Comparison of ENCODE assay signal across 20 cellular contexts in genomic region chr5:148967783-148968182, GRCh38.
DNase-seq lines count a peak whose midpoint lies in the region; ATAC-seq and TF ChIP-seq lines count a peak whose summit lies in the region.
"Had no signal": no experiment of that assay in that cellular context is flagged by ENCODE, and none has a peak within 500 bp of the region (broad histone marks: within the 10 kb centered on the region; RNA-seq: fewer than 3 reads in every experiment).

No MANE protein-coding gene starts in this region.

- H3K27me3 Mint-ChIP-seq in chondrocyte (ENCODE audit: low read depth) (no peaks in the 10 kb centered on the region), WTC11 (ENCODE audit: low read depth) (no peaks in the 10 kb centered on the region)
- H3K27me3 Mint-ChIP-seq: activated naive CD4-positive, alpha-beta T cell treated with anti-CD3 and anti-CD28 coated beads, Interleukin-2, amount 50 U/mL, for 24 hours had no signal

- in situ Hi-C loops in gastrocnemius medialis (cut with MboI; ENCODE audit: low sequenced_read_pairs in 4 of 4) = no loop called here

- H3K36me3 ChIP-seq in ACC112 (ENCODE audit: insufficient read depth, low read length) = no peaks in the 10 kb centered on the region
- H3K36me3 ChIP-seq in left lung = no peaks in the 10 kb centered on the region
- H3K36me3 ChIP-seq in gastrocnemius medialis = no peaks in the 10 kb centered on the region

- TF ChIP-seq POLR2A in gastrocnemius medialis (IDR thresholded peaks at IDR 0.05) = peak; percentile 28 to 32

- H3K27ac ChIP-seq in ACC112 (ENCODE audit: low read depth, low read length) (peak overlapping the region; percentile 94; the same call in 1 of the 2 replicates), left lung (peak overlapping the region in 1 of 2 donors; percentile 3), gastrocnemius medialis (peak overlapping the region; percentile 90 to 96 (median 93))

- H3K4me3 ChIP-seq in ACC112 (ENCODE audit: low read depth, low read length) (no peak overlapping the region), left lung (no peak overlapping the region), gastrocnemius medialis (no peak overlapping the region)
- H3K4me3 ChIP-seq: GM12878 had no signal

- H3K27me3 ChIP-seq in ACC112 (ENCODE audit: insufficient read depth, low read length) (no peaks in the 10 kb centered on the region), left lung (no peaks in the 10 kb centered on the region), gastrocnemius medialis (no peaks in the 10 kb centered on the region)

- POLR2A ChIA-PET in WTC11 (lab: Charles Lee) = no interaction called here

- no peaks in the 10 kb centered on the region for H3K79me2 ChIP-seq in ACC112 (ENCODE audit: control insufficient read depth, insufficient read depth, low read length, unreplicated experiment)

- H3K4me1 Mint-ChIP-seq in chondrocyte (ENCODE audit: low read depth) (peaks cover 71% of the 10 kb centered on the region), WTC11 (peaks cover 21% of the 10 kb centered on the region)
- H3K4me1 Mint-ChIP-seq: activated naive CD4-positive, alpha-beta T cell treated with anti-CD3 and anti-CD28 coated beads, Interleukin-2, amount 50 U/mL, for 24 hours had no signal

- ATAC-seq in left lung (peak; percentile 5), gastrocnemius medialis (no peak), GM21367 (IDR thresholded peaks at IDR 0.05; ENCODE audit: unreplicated experiment) (no peak), WTC11 (no peak), HG03521 (IDR thresholded peaks at IDR 0.05; ENCODE audit: unreplicated experiment) (no peak)
- ATAC-seq: activated CD4-positive, CD25-positive, alpha-beta regulatory T cell treated with anti-CD3 and anti-CD28 coated beads, Interleukin-2, amount 50 U/mL, for 24 hours; activated T-cell treated with anti-CD3 and anti-CD28 coated beads, Interleukin-2, amount 50 U/mL, for 72 hours; GM12878; sciatic nerve; stimulated activated naive CD8-positive, alpha-beta T cell treated with anti-CD3 and anti-CD28 coated beads, Interleukin-15, amount 100 ng/mL, for 72 hours had no signal

- H3K4me1 ChIP-seq in ACC112 (ENCODE audit: control insufficient read depth, insufficient read depth, low read length, unreplicated experiment) (peaks cover 67% of the 10 kb centered on the region), left lung (peaks cover 14 to 35% of the 10 kb centered on the region in 2 donors), gastrocnemius medialis (peaks cover 63 to 75% of the 10 kb centered on the region in 2 donors)

- intact Hi-C loops in left lung (cut with DNase I) (no loop called here), gastrocnemius medialis (cut with DNase I; ENCODE audit: low total_unique reads) (loop anchor here (2.0 to 5.0 kb wide), 3 partner anchors 31 to 210 kb away; no protein-coding TSS in a partner anchor)

- no peaks in the 10 kb centered on the region for H3K36me3 Mint-ChIP-seq in chondrocyte (ENCODE audit: low read depth)
- 0 out of 2 replicates have a peak, but pooled peaks cover 2% of the 10 kb centered on the region for H3K36me3 Mint-ChIP-seq in WTC11
- H3K36me3 Mint-ChIP-seq: activated naive CD4-positive, alpha-beta T cell treated with anti-CD3 and anti-CD28 coated beads, Interleukin-2, amount 50 U/mL, for 24 hours had no signal

- CTCF ChIA-PET in WTC11 (lab: Charles Lee) = interaction anchor here (0.6 to 8.4 kb wide), 4 partner anchors 9 to 237 kb away, joined by 3 to 74 read pairs (median 4); no protein-coding TSS in a partner anchor

- no peak for DNase-seq in chondrocyte (ENCODE audit: low spot score)
- no peak for DNase-seq in left lung
- DNase-seq in gastrocnemius medialis = peak in 1 of 2 donors; percentile 56
- DNase-seq in WTC11 (ENCODE audit: low spot score) = no peak
- no peak for DNase-seq in NCI-H2081 (lab: John Stamatoyannopoulos, UW)
- DNase-seq: activated CD8-positive, alpha-beta memory T cell treated with anti-CD3 and anti-CD28 coated beads for 24 hours; activated T-cell treated with anti-CD3 and anti-CD28 coated beads, Interleukin-2, amount 50 U/mL, for 72 hours; HCEC 1CT; NCI-H1436; nucleus accumbens; stimulated activated CD4-positive, alpha-beta T cell treated with anti-CD3 and anti-CD28 coated beads, Interleukin-2, amount 100 ng/mL, for 48 hours; stimulated activated naive CD8-positive, alpha-beta T cell treated with anti-CD3 and anti-CD28 coated beads, Interleukin-15, amount 100 ng/mL, for 72 hours; T1000 had no signal

- H3K27ac Mint-ChIP-seq in chondrocyte (ENCODE audit: unreplicated experiment) = peak overlapping the region; percentile 43
- H3K27ac Mint-ChIP-seq in WTC11 = no peak overlapping the region
- H3K27ac Mint-ChIP-seq: activated naive CD4-positive, alpha-beta T cell treated with anti-CD3 and anti-CD28 coated beads, Interleukin-2, amount 50 U/mL, for 24 hours; activated T-cell treated with anti-CD3 and anti-CD28 coated beads, Interleukin-2, amount 50 U/mL, for 72 hours; stimulated activated naive CD8-positive, alpha-beta T cell treated with anti-CD3 and anti-CD28 coated beads, Interleukin-15, amount 100 ng/mL, for 72 hours had no signal

- H3K4me3 Mint-ChIP-seq in chondrocyte (ENCODE audit: unreplicated experiment) = no peak overlapping the region
- H3K4me3 Mint-ChIP-seq in WTC11 = no peak overlapping the region
- H3K4me3 Mint-ChIP-seq: activated naive CD4-positive, alpha-beta T cell treated with anti-CD3 and anti-CD28 coated beads, Interleukin-2, amount 50 U/mL, for 24 hours; activated T-cell treated with anti-CD3 and anti-CD28 coated beads, Interleukin-2, amount 50 U/mL, for 72 hours; stimulated activated naive CD8-positive, alpha-beta T cell treated with anti-CD3 and anti-CD28 coated beads, Interleukin-15, amount 100 ng/mL, for 72 hours had no signal

- TF ChIP-seq CTCF in chondrocyte (IDR thresholded peaks at IDR 0.05) = no peak
- TF ChIP-seq CTCF in left lung (IDR thresholded peaks at IDR 0.05) = no peak
- TF ChIP-seq CTCF in gastrocnemius medialis (IDR thresholded peaks at IDR 0.05 in 4 of 5, conservative IDR thresholded peaks at IDR 0.05 in 1 of 5) = no peak
- TF ChIP-seq CTCF in WTC11 (IDR thresholded peaks at IDR 0.05) = no peak

- H2AFZ ChIP-seq in ACC112 (ENCODE audit: low read length, unreplicated experiment) = peak overlapping the region; percentile 9

- H3K9me3 Mint-ChIP-seq in chondrocyte (ENCODE audit: low read depth) (no peaks in the 10 kb centered on the region), WTC11 (peaks cover 6% of the 10 kb centered on the region)
- H3K9me3 Mint-ChIP-seq: activated naive CD4-positive, alpha-beta T cell treated with anti-CD3 and anti-CD28 coated beads, Interleukin-2, amount 50 U/mL, for 24 hours; activated T-cell treated with anti-CD3 and anti-CD28 coated beads, Interleukin-2, amount 50 U/mL, for 72 hours had no signal

- no peaks in the 10 kb centered on the region for H3K9me3 ChIP-seq in left lung
- H3K9me3 ChIP-seq in gastrocnemius medialis = no peaks in the 10 kb centered on the region

TF ChIP-seq in WTC11, 78 proteins besides CTCF, POLR2A, EP300 and RAD21 (continues in another document):
- TF ChIP-seq JAZF1 (CRISPR knock-in tag; IDR thresholded peaks at IDR 0.05) (no peak), RORB (CRISPR knock-in tag; IDR thresholded peaks at IDR 0.05) (no peak), CREM (CRISPR knock-in tag; IDR thresholded peaks at IDR 0.05) (no peak), PRRX2 (CRISPR knock-in tag; IDR thresholded peaks at IDR 0.05) (no peak), ZSCAN18 (CRISPR knock-in tag; IDR thresholded peaks at IDR 0.05) (no peak), KAT7 (CRISPR knock-in tag; IDR thresholded peaks at IDR 0.05; ENCODE audit: borderline replicate concordance) (no peak)
- TF ChIP-seq, protein P1, sequence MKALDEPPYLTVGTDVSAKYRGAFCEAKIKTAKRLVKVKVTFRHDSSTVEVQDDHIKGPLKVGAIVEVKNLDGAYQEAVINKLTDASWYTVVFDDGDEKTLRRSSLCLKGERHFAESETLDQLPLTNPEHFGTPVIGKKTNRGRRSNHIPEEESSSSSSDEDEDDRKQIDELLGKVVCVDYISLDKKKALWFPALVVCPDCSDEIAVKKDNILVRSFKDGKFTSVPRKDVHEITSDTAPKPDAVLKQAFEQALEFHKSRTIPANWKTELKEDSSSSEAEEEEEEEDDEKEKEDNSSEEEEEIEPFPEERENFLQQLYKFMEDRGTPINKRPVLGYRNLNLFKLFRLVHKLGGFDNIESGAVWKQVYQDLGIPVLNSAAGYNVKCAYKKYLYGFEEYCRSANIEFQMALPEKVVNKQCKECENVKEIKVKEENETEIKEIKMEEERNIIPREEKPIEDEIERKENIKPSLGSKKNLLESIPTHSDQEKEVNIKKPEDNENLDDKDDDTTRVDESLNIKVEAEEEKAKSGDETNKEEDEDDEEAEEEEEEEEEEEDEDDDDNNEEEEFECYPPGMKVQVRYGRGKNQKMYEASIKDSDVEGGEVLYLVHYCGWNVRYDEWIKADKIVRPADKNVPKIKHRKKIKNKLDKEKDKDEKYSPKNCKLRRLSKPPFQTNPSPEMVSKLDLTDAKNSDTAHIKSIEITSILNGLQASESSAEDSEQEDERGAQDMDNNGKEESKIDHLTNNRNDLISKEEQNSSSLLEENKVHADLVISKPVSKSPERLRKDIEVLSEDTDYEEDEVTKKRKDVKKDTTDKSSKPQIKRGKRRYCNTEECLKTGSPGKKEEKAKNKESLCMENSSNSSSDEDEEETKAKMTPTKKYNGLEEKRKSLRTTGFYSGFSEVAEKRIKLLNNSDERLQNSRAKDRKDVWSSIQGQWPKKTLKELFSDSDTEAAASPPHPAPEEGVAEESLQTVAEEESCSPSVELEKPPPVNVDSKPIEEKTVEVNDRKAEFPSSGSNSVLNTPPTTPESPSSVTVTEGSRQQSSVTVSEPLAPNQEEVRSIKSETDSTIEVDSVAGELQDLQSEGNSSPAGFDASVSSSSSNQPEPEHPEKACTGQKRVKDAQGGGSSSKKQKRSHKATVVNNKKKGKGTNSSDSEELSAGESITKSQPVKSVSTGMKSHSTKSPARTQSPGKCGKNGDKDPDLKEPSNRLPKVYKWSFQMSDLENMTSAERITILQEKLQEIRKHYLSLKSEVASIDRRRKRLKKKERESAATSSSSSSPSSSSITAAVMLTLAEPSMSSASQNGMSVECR (CRISPR knock-in tag; IDR thresholded peaks at IDR 0.05; ENCODE audit: borderline replicate concordance) = no peak
